In genomic region chr3:64216706-64217105, GRCh38 we compare ENCODE assay signal across 13 cellular contexts. TPM values are rescaled to one million over a fixed set of nuclear protein-coding genes. Genes with fewer than 3 reads are reported as not detected.
DNase-seq lines count a peak whose midpoint lies in the region; ATAC-seq and TF ChIP-seq lines count a peak whose summit lies in the region.
"Had no signal": no experiment of that assay in that cellular context is flagged by ENCODE, and none has a peak within 500 bp of the region (broad histone marks: within the 10 kb centered on the region; RNA-seq: fewer than 3 reads in every experiment).

No MANE protein-coding gene starts in this region.

- H3K27me3 ChIP-seq in dorsolateral prefrontal cortex (no peaks in the 10 kb centered on the region), left lung (no peaks in the 10 kb centered on the region)
- H3K27me3 ChIP-seq: colonic mucosa had no signal

- ATAC-seq in left lung (peak; percentile 9), HG03457 (IDR thresholded peaks at IDR 0.05; ENCODE audit: unreplicated experiment) (no peak)
- ATAC-seq: sciatic nerve had no signal

- DNase-seq in SIG-M5 treated with dmso at 0.1 percent for 504 hours (lab: John Stamatoyannopoulos, UW; ENCODE audit: unreplicated experiment) (peak; percentile 33), SIG-M5 (lab: John Stamatoyannopoulos, UW) (no peak), dorsolateral prefrontal cortex (no peak), left lung (no peak), type B pancreatic cell (ENCODE audit: extremely low spot score, unreplicated experiment) (no peak), Kasumi-1 (lab: John Stamatoyannopoulos, UW) (no peak), KBM-7 (no peak)
- DNase-seq: activated T-cell treated with anti-CD3 and anti-CD28 coated beads for 4 hours, colonic mucosa, NCI-H446 treated with DMSO at 0.1 percent for 48 hours had no signal

- TF ChIP-seq CTCF in dorsolateral prefrontal cortex (IDR thresholded peaks at IDR 0.05 in 54 of 56, conservative IDR thresholded peaks at IDR 0.05 in 2 of 56; ENCODE audit: low read depth in 1 of 56, partially characterized antibody in 56 of 56) = no peak
- no peak for TF ChIP-seq CTCF in left lung (IDR thresholded peaks at IDR 0.05)
- no peak for TF ChIP-seq CTCF in type B pancreatic cell (conservative IDR thresholded peaks at IDR 0.05)

- no peaks in the 10 kb centered on the region for H3K9me3 ChIP-seq in left lung
- H3K9me3 ChIP-seq: colonic mucosa had no signal

- peak overlapping the region; percentile 67 for H3K27ac Mint-ChIP-seq in type B pancreatic cell

- H3K27ac ChIP-seq in dorsolateral prefrontal cortex (peak overlapping the region in 31 of 59 donors; percentile 1 to 71 (median 33)), left lung (peak overlapping the region; percentile 13 to 60)
- H3K27ac ChIP-seq: colonic mucosa had no signal

- no peak overlapping the region for H3K4me3 Mint-ChIP-seq in type B pancreatic cell

- H3K36me3 Mint-ChIP-seq in type B pancreatic cell = peaks cover 4% of the 10 kb centered on the region

- H3K9me3 Mint-ChIP-seq in type B pancreatic cell = no peaks in the 10 kb centered on the region

- H3K27me3 Mint-ChIP-seq in type B pancreatic cell = no peaks in the 10 kb centered on the region

- H3K4me3 ChIP-seq in dorsolateral prefrontal cortex (peak overlapping the region in 21 of 59 donors; percentile 0 to 46 (median 15)), left lung (no peak overlapping the region)
- H3K4me3 ChIP-seq: colonic mucosa had no signal

- in situ Hi-C loops in KBM-7 (cut with MboI; ENCODE audit: low pct_unique_long_range_greater_than_20kb, low sequenced_read_pairs) = no loop called here

- intact Hi-C loops in dorsolateral prefrontal cortex (cut with DNase I) = no loop called here
- intact Hi-C loops in left lung (cut with DNase I) = no loop called here

- peaks cover 67% of the 10 kb centered on the region for H3K4me1 Mint-ChIP-seq in type B pancreatic cell (ENCODE audit: unreplicated experiment)

- peaks cover 21 to 57% of the 10 kb centered on the region in 2 donors for H3K4me1 ChIP-seq in left lung
- H3K4me1 ChIP-seq: colonic mucosa had no signal

- no peaks in the 10 kb centered on the region for H3K36me3 ChIP-seq in left lung
- H3K36me3 ChIP-seq: colonic mucosa had no signal

RNA-seq across cellular contexts. Expression of gene PRICKLE2, which starts 8.6 kb away (rescaled TPM):
- total RNA-seq in dorsolateral prefrontal cortex = 100 to 1,000 TPM in 10 of 120 experiments, 10 to 100 TPM in 110; 36.7 to 110 (median 81.6) TPM
- 10 to 100 TPM; 34.5 to 36.7 TPM for total RNA-seq in left lung
- total RNA-seq in type B pancreatic cell (ENCODE audit: low replicate concordance) = 10.0 and 23.6 TPM in 2 replicates
- total RNA-seq: T-helper 1 cell treated with Interleukin-12 subunit alpha and Interleukin-12 subunit beta and Interleukin-4 antibody, amounts not matched to agents 30 ng/mL and 1 ng/mL, for 36 hours had no signal
